Comparison of ENCODE assay signal across 23 cellular contexts in genomic region chr1:200172311-200172710, GRCh38.
DNase-seq lines count a peak whose midpoint lies in the region; ATAC-seq and TF ChIP-seq lines count a peak whose summit lies in the region.
"Had no signal": no experiment of that assay in that cellular context is flagged by ENCODE, and none has a peak within 500 bp of the region (broad histone marks: within the 10 kb centered on the region; RNA-seq: fewer than 3 reads in every experiment).

No MANE protein-coding gene starts in this region.

- H2BK120ac ChIP-seq in neuronal stem cell (ENCODE audit: low read depth, low read length) = no peak overlapping the region

- H3K14ac ChIP-seq in neuronal stem cell (ENCODE audit: low read length) = no peak overlapping the region

- no peaks in the 10 kb centered on the region for H3K27me3 ChIP-seq in neuronal stem cell (ENCODE audit: control insufficient read depth in 3 of 3, insufficient read depth in 3 of 3, low read depth in 1 of 3, low read length in 3 of 3)
- H3K27me3 ChIP-seq: stomach had no signal

- peaks cover 7% of the 10 kb centered on the region for H3K4me1 Mint-ChIP-seq in stimulated activated effector memory CD8-positive, alpha-beta T cell treated with anti-CD3 and anti-CD28 coated beads, Interleukin-12 subunit alpha, Interleukin-12 subunit beta, amount 100 ng/mL, for 72 hours
- H3K4me1 Mint-ChIP-seq: activated CD4-positive, alpha-beta memory T cell treated with anti-CD3 and anti-CD28 coated beads, Interleukin-2, amount 10 ng/mL, durations not matched to agents 7 days and 5 days; naive thymus-derived CD8-positive, alpha-beta T cell had no signal

- H4K8ac ChIP-seq in neuronal stem cell (ENCODE audit: low read depth, low read length) = no peak overlapping the region

- no peak overlapping the region for H2BK15ac ChIP-seq in neuronal stem cell (ENCODE audit: low read length)

- no peaks in the 10 kb centered on the region for H3K36me3 ChIP-seq in neuronal stem cell (replicated peaks in 1 of 2; ENCODE audit: control insufficient read depth in 2 of 2, insufficient read depth in 2 of 2, low read length in 2 of 2)
- H3K36me3 ChIP-seq: stomach had no signal

- no peak overlapping the region for H3K23ac ChIP-seq in neuronal stem cell (ENCODE audit: low read depth, low read length, poor library complexity)

- no peak overlapping the region for H2AFZ ChIP-seq in neuronal stem cell (ENCODE audit: low read length)

- no peak overlapping the region for H3K4ac ChIP-seq in neuronal stem cell (ENCODE audit: low read length)

- H3K79me1 ChIP-seq in neuronal stem cell (ENCODE audit: low read depth, low read length) = no peaks in the 10 kb centered on the region

- no peak overlapping the region for H3K4me2 ChIP-seq in neuronal stem cell (ENCODE audit: insufficient read depth, low read length, poor library complexity, severe bottlenecking)

- ATAC-seq in SK-N-SH treated with all-trans-retinoic acid at 6 μM for 48 hours (peak; percentile 39; the same call in 2 of the 3 replicates), GM19467 (IDR thresholded peaks at IDR 0.05; ENCODE audit: unreplicated experiment) (no peak)
- ATAC-seq in stimulated activated effector memory CD8-positive, alpha-beta T cell treated with anti-CD3 and anti-CD28 coated beads, Interleukin-12 subunit alpha, Interleukin-12 subunit beta, amount 100 ng/mL, for 72 hours = no peak
- ATAC-seq: naive thymus-derived CD8-positive, alpha-beta T cell; T-helper 17 cell had no signal

- no peak overlapping the region for H2BK5ac ChIP-seq in neuronal stem cell (ENCODE audit: low read length)

- H3K4me3 ChIP-seq in neuronal stem cell (ENCODE audit: low read length in 2 of 2) = no peak overlapping the region
- H3K4me3 ChIP-seq: stomach had no signal

- H3K36me3 Mint-ChIP-seq in stimulated activated effector memory CD8-positive, alpha-beta T cell treated with anti-CD3 and anti-CD28 coated beads, Interleukin-12 subunit alpha, Interleukin-12 subunit beta, amount 100 ng/mL, for 72 hours = no peaks in the 10 kb centered on the region
- H3K36me3 Mint-ChIP-seq: naive thymus-derived CD8-positive, alpha-beta T cell had no signal

- DNase-seq in A172 (ENCODE audit: low spot score) (peak; percentile 24), HCEC 1CT (peak; percentile 86), fibroblast of peridontal ligament (ENCODE audit: extremely low read depth) (peak; percentile 64), AML-193 (lab: John Stamatoyannopoulos, UW) (no peak), neuronal stem cell (ENCODE audit: low spot score) (no peak)
- DNase-seq in stimulated activated effector memory CD8-positive, alpha-beta T cell treated with anti-CD3 and anti-CD28 coated beads, Interleukin-12 subunit alpha, Interleukin-12 subunit beta, amount 100 ng/mL, for 72 hours (ENCODE audit: low spot score in 2 of 2) = no peak
- DNase-seq: 8988T; activated B cell treated with CpG ODN at 0.5 μM for 24 hours; activated CD4-positive, alpha-beta memory T cell treated with anti-CD3 and anti-CD28 coated beads, Interleukin-2, amount 10 ng/mL, durations not matched to agents 7 days and 5 days; activated naive CD4-positive, alpha-beta T cell treated with anti-CD3 and anti-CD28 coated beads for 36 hours; activated T-cell treated with anti-CD3 and anti-CD28 coated beads, Interleukin-2, amount 50 U/mL, for 1 hour; CD4-positive, alpha-beta T cell; DMS153; effector CD8-positive, alpha-beta T cell; hypothalamus; Kasumi-1; naive thymus-derived CD8-positive, alpha-beta T cell; NCI-H526 treated with DMSO at 0.1 percent for 48 hours; stomach; T-helper 17 cell; trophoblast cell had no signal

- no peak overlapping the region for H3K27ac Mint-ChIP-seq in stimulated activated effector memory CD8-positive, alpha-beta T cell treated with anti-CD3 and anti-CD28 coated beads, Interleukin-12 subunit alpha, Interleukin-12 subunit beta, amount 100 ng/mL, for 72 hours
- H3K27ac Mint-ChIP-seq: activated B cell treated with CpG ODN at 0.5 μM for 24 hours; activated CD4-positive, alpha-beta memory T cell treated with anti-CD3 and anti-CD28 coated beads, Interleukin-2, amount 10 ng/mL, durations not matched to agents 7 days and 5 days; activated naive CD4-positive, alpha-beta T cell treated with anti-CD3 and anti-CD28 coated beads for 36 hours; CD4-positive, alpha-beta T cell; naive thymus-derived CD8-positive, alpha-beta T cell; T-helper 17 cell had no signal

- H2AK5ac ChIP-seq in neuronal stem cell (ENCODE audit: low read depth, low read length) = no peak overlapping the region

- H3K9ac ChIP-seq in neuronal stem cell (ENCODE audit: low read depth, low read length, poor library complexity) = no peak overlapping the region

- H3K9me3 Mint-ChIP-seq in stimulated activated effector memory CD8-positive, alpha-beta T cell treated with anti-CD3 and anti-CD28 coated beads, Interleukin-12 subunit alpha, Interleukin-12 subunit beta, amount 100 ng/mL, for 72 hours = no peaks in the 10 kb centered on the region
- H3K9me3 Mint-ChIP-seq: activated B cell treated with CpG ODN at 0.5 μM for 24 hours; activated CD4-positive, alpha-beta memory T cell treated with anti-CD3 and anti-CD28 coated beads, Interleukin-2, amount 10 ng/mL, durations not matched to agents 7 days and 5 days; activated naive CD4-positive, alpha-beta T cell treated with anti-CD3 and anti-CD28 coated beads for 36 hours; CD4-positive, alpha-beta T cell; naive thymus-derived CD8-positive, alpha-beta T cell had no signal

- peaks cover 5 to 19% of the 10 kb centered on the region in 2 donors for H3K4me1 ChIP-seq in neuronal stem cell (ENCODE audit: control insufficient read depth in 2 of 2, insufficient read depth in 1 of 2, low read depth in 1 of 2, low read length in 2 of 2)
- H3K4me1 ChIP-seq: stomach had no signal

- no peak overlapping the region for H3K4me3 Mint-ChIP-seq in stimulated activated effector memory CD8-positive, alpha-beta T cell treated with anti-CD3 and anti-CD28 coated beads, Interleukin-12 subunit alpha, Interleukin-12 subunit beta, amount 100 ng/mL, for 72 hours
- H3K4me3 Mint-ChIP-seq: activated B cell treated with CpG ODN at 0.5 μM for 24 hours; activated CD4-positive, alpha-beta memory T cell treated with anti-CD3 and anti-CD28 coated beads, Interleukin-2, amount 10 ng/mL, durations not matched to agents 7 days and 5 days; activated naive CD4-positive, alpha-beta T cell treated with anti-CD3 and anti-CD28 coated beads for 36 hours; CD4-positive, alpha-beta T cell; naive thymus-derived CD8-positive, alpha-beta T cell; T-helper 17 cell had no signal

- no peak overlapping the region for H4K91ac ChIP-seq in neuronal stem cell (ENCODE audit: low read depth, low read length, poor library complexity)

- H3K9me3 ChIP-seq in neuronal stem cell (replicated peaks in 1 of 2; ENCODE audit: control insufficient read depth in 2 of 2, insufficient read depth in 1 of 2, low read depth in 1 of 2, low read length in 2 of 2) = no peaks in the 10 kb centered on the region
- H3K9me3 ChIP-seq: stomach had no signal

- H3K18ac ChIP-seq in neuronal stem cell (ENCODE audit: low read length) = no peak overlapping the region

- no peak overlapping the region for H2BK12ac ChIP-seq in neuronal stem cell (ENCODE audit: low read length)

- no peak overlapping the region for H3K27ac ChIP-seq in neuronal stem cell (replicated peaks; ENCODE audit: low read length)
- H3K27ac ChIP-seq: stomach had no signal

- WGBS in neuronal stem cell (ENCODE audit: extremely low coverage in 2 of 2, insufficient read length in 2 of 2, insufficient replicate concordance in 1 of 2), 2 donors = no CpG with 5 or more reads among the region's 4 CpGs

TF ChIP-seq in SK-N-SH treated with all-trans-retinoic acid at 6 μM for 48 hours, 23 proteins besides CTCF, POLR2A, EP300 and RAD21:
- TF ChIP-seq PATZ1 (CRISPR knock-in tag; IDR thresholded peaks at IDR 0.05; ENCODE audit: borderline replicate concordance) (no peak), CSDC2 (CRISPR knock-in tag; IDR thresholded peaks at IDR 0.05) (no peak), SNAI2 (CRISPR knock-in tag; IDR thresholded peaks at IDR 0.05) (no peak), ZFP30 (CRISPR knock-in tag; IDR thresholded peaks at IDR 0.05) (no peak), TOX (CRISPR knock-in tag; IDR thresholded peaks at IDR 0.05; ENCODE audit: borderline replicate concordance) (0 out of 2 replicates have a peak, but pooled peaks have one; percentile 3), ZNF70 (CRISPR knock-in tag; IDR thresholded peaks at IDR 0.05) (no peak), ESRRG (CRISPR knock-in tag; IDR thresholded peaks at IDR 0.05) (no peak)
- TF ChIP-seq, protein P1, sequence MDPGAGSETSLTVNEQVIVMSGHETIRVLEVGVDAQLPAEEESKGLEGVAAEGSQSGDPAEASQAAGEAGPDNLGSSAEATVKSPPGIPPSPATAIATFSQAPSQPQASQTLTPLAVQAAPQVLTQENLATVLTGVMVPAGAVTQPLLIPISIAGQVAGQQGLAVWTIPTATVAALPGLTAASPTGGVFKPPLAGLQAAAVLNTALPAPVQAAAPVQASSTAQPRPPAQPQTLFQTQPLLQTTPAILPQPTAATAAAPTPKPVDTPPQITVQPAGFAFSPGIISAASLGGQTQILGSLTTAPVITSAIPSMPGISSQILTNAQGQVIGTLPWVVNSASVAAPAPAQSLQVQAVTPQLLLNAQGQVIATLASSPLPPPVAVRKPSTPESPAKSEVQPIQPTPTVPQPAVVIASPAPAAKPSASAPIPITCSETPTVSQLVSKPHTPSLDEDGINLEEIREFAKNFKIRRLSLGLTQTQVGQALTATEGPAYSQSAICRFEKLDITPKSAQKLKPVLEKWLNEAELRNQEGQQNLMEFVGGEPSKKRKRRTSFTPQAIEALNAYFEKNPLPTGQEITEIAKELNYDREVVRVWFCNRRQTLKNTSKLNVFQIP (CRISPR knock-in tag; IDR thresholded peaks at IDR 0.05; ENCODE audit: borderline replicate concordance, low read depth) = no peak

Comparison
In these comparisons a context has a peak if more than half of its experiments do, and no peak if none do; other contexts are left out.
1. DNase-seq: peak in A172 (single experiment), HCEC 1CT (single experiment) and fibroblast of peridontal ligament (single experiment); none in AML-193 (0 of 2), stimulated activated effector memory CD8-positive, alpha-beta T cell treated with anti-CD3 and anti-CD28 coated beads, Interleukin-12 subunit alpha, Interleukin-12 subunit beta, amount 100 ng/mL, for 72 hours (0 of 2) and neuronal stem cell (single experiment).